Comparison of ENCODE assay signal across 9 cellular contexts in the genomic region with DNA sequence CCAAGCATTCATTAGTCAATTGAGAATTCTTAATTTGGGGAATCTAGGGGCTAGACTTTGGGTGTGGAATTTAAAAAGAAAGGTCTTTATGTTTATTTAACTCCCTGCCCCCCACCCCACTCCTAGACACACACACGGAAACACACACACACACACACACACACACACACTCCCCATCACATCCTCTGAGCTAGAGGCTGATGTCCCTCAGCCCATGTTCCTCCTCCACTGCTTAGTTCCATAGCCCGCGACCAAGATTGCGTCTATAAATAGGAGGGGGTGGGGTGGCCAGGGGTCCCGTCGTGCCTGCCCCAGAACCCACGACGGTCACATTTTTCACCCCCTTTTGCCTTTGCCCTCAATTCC. TPM values are rescaled to one million over a fixed set of nuclear protein-coding genes. Genes with fewer than 3 reads are reported as not detected.
A peak's percentile ranks its signal among the peaks of the same experiment; 100 is the strongest.
DNase-seq lines count a peak whose midpoint lies in the region; ATAC-seq lines count a peak whose summit lies in the region.
"Had no signal": no experiment of that assay in that cellular context is flagged by ENCODE, and none has a peak within 500 bp of the region (broad histone marks: within the 10 kb centered on the region; RNA-seq: fewer than 3 reads in every experiment).

No MANE protein-coding gene starts in this region.

- H3K27ac Mint-ChIP-seq in activated naive CD8-positive, alpha-beta T cell treated with anti-CD3 and anti-CD28 coated beads, Interleukin-2, amount 10 ng/mL, durations not matched to agents 7 days and 5 days: no peak overlapping the region
- H3K27ac Mint-ChIP-seq in stimulated activated effector memory CD8-positive, alpha-beta T cell treated with anti-CD3 and anti-CD28 coated beads, Interleukin-12 subunit alpha, Interleukin-12 subunit beta, amount 100 ng/mL, for 72 hours: no peak overlapping the region

- in situ Hi-C loops in ACHN (cut with HindIII; ENCODE audit: low pct_ligation_motif_present, low pct_unique_long_range_greater_than_20kb, low sequenced_read_pairs): no loop called here

- no peak for ATAC-seq in activated naive CD8-positive, alpha-beta T cell treated with anti-CD3 and anti-CD28 coated beads, Interleukin-2, amount 10 ng/mL, durations not matched to agents 7 days and 5 days (ENCODE audit: low read depth)
- no peak for ATAC-seq in stimulated activated effector memory CD8-positive, alpha-beta T cell treated with anti-CD3 and anti-CD28 coated beads, Interleukin-12 subunit alpha, Interleukin-12 subunit beta, amount 100 ng/mL, for 72 hours
- no peak for ATAC-seq in GM21528 (IDR thresholded peaks at IDR 0.05; ENCODE audit: low FRiP score, unreplicated experiment)

- H3K9ac ChIP-seq in HUES64 (ENCODE audit: low read depth, low read length): peak overlapping the region; percentile 71; the same call in 1 of the 2 replicates

- 61% methylated on average over 1 of the region's 8 CpGs for WGBS in HUES64

- peaks cover 8% of the 10 kb centered on the region for H3K4me1 Mint-ChIP-seq in activated naive CD8-positive, alpha-beta T cell treated with anti-CD3 and anti-CD28 coated beads, Interleukin-2, amount 10 ng/mL, durations not matched to agents 7 days and 5 days
- peaks cover 7% of the 10 kb centered on the region for H3K4me1 Mint-ChIP-seq in stimulated activated effector memory CD8-positive, alpha-beta T cell treated with anti-CD3 and anti-CD28 coated beads, Interleukin-12 subunit alpha, Interleukin-12 subunit beta, amount 100 ng/mL, for 72 hours

- no peaks in the 10 kb centered on the region for H3K36me3 Mint-ChIP-seq in activated naive CD8-positive, alpha-beta T cell treated with anti-CD3 and anti-CD28 coated beads, Interleukin-2, amount 10 ng/mL, durations not matched to agents 7 days and 5 days
- no peaks in the 10 kb centered on the region for H3K36me3 Mint-ChIP-seq in stimulated activated effector memory CD8-positive, alpha-beta T cell treated with anti-CD3 and anti-CD28 coated beads, Interleukin-12 subunit alpha, Interleukin-12 subunit beta, amount 100 ng/mL, for 72 hours

- POLR2A ChIA-PET in activated naive CD8-positive, alpha-beta T cell treated with anti-CD3 and anti-CD28 coated beads, Interleukin-2, amount 10 ng/mL, durations not matched to agents 7 days and 5 days (lab: Charles Lee): interaction anchor here (0.6 kb wide), 1 partner anchor 1824 kb away, joined by 3 read pairs; no protein-coding TSS in a partner anchor

- DNase-seq in activated naive CD8-positive, alpha-beta T cell treated with anti-CD3 and anti-CD28 coated beads, Interleukin-2, amount 10 ng/mL, durations not matched to agents 7 days and 5 days: no peak
- DNase-seq in stimulated activated effector memory CD8-positive, alpha-beta T cell treated with anti-CD3 and anti-CD28 coated beads, Interleukin-12 subunit alpha, Interleukin-12 subunit beta, amount 100 ng/mL, for 72 hours (ENCODE audit: low spot score in 2 of 2): no peak
- DNase-seq in ACHN: no peak
- DNase-seq in Kasumi-1 (lab: John Stamatoyannopoulos, UW): no peak
- no peak for DNase-seq in LoVo (ENCODE audit: low spot score)

- no peak overlapping the region for H3K27ac ChIP-seq in HUES64 (ENCODE audit: low read depth, low read length)

- peaks cover 48% of the 10 kb centered on the region for H3K27me3 Mint-ChIP-seq in activated naive CD8-positive, alpha-beta T cell treated with anti-CD3 and anti-CD28 coated beads, Interleukin-2, amount 10 ng/mL, durations not matched to agents 7 days and 5 days

- peak overlapping the region; percentile 65 for H3K4me3 Mint-ChIP-seq in activated naive CD8-positive, alpha-beta T cell treated with anti-CD3 and anti-CD28 coated beads, Interleukin-2, amount 10 ng/mL, durations not matched to agents 7 days and 5 days
- H3K4me3 Mint-ChIP-seq in stimulated activated effector memory CD8-positive, alpha-beta T cell treated with anti-CD3 and anti-CD28 coated beads, Interleukin-12 subunit alpha, Interleukin-12 subunit beta, amount 100 ng/mL, for 72 hours: peak overlapping the region; percentile 38

- no peaks in the 10 kb centered on the region for H3K9me3 Mint-ChIP-seq in activated naive CD8-positive, alpha-beta T cell treated with anti-CD3 and anti-CD28 coated beads, Interleukin-2, amount 10 ng/mL, durations not matched to agents 7 days and 5 days
- H3K9me3 Mint-ChIP-seq in stimulated activated effector memory CD8-positive, alpha-beta T cell treated with anti-CD3 and anti-CD28 coated beads, Interleukin-12 subunit alpha, Interleukin-12 subunit beta, amount 100 ng/mL, for 72 hours: no peaks in the 10 kb centered on the region

- H3K4me3 ChIP-seq in HUES64 (ENCODE audit: low read length) (peak overlapping the region; percentile 95), iPS-11a (ENCODE audit: low read depth, low read length) (peak overlapping the region; percentile 85)

- H3K4me1 ChIP-seq in HUES64 (ENCODE audit: insufficient read depth, low read length): peaks cover 30% of the 10 kb centered on the region

- no peaks in the 10 kb centered on the region for H3K36me3 ChIP-seq in HUES64 (ENCODE audit: insufficient read depth, low read length)

- no peaks in the 10 kb centered on the region for H3K27me3 ChIP-seq in HUES64 (ENCODE audit: insufficient read depth, low read length)

- H3K9me3 ChIP-seq in HUES64 (ENCODE audit: insufficient read depth, low read depth, low read length): no peaks in the 10 kb centered on the region

RNA-seq across cellular contexts. Expression of a gene that starts 0.6 kb away (rescaled TPM):
- polyA plus RNA-seq in HUES64 (2013, experiment 1 of 2): 26.1 TPM
- 30.6 TPM for polyA plus RNA-seq in HUES64 (2013, experiment 2 of 2)
- not detected for total RNA-seq in activated naive CD8-positive, alpha-beta T cell treated with anti-CD3 and anti-CD28 coated beads, Interleukin-2, amount 10 ng/mL, durations not matched to agents 7 days and 5 days
- total RNA-seq: T-helper 1 cell treated with Interleukin-12 subunit alpha and Interleukin-12 subunit beta and Interleukin-4 antibody, amounts not matched to agents 30 ng/mL and 1 ng/mL, for 36 hours had no signal
